ENCODE assay signal across 1 cellular context in genomic region chr6:31958741-31959739, GRCh38.
TF ChIP-seq lines count a peak whose summit lies in the region.

A gene with protein sequence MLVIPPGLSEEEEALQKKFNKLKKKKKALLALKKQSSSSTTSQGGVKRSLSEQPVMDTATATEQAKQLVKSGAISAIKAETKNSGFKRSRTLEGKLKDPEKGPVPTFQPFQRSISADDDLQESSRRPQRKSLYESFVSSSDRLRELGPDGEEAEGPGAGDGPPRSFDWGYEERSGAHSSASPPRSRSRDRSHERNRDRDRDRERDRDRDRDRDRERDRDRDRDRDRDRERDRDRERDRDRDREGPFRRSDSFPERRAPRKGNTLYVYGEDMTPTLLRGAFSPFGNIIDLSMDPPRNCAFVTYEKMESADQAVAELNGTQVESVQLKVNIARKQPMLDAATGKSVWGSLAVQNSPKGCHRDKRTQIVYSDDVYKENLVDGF (minus strand): TSS chr6:31958971. CDS start chr6:31958446, 525 bp downstream.
Gene SKIC2, plus strand, starts transcription at chr6:31959175. Its CDS starts 18 bp downstream, at chr6:31959193.

TF ChIP-seq in GM12878, 131 proteins besides CTCF, POLR2A, EP300 and RAD21 (continued from another document and continues in another):
- TF ChIP-seq ETV6 (conservative IDR thresholded peaks at IDR 0.05 in 1 of 2, IDR thresholded peaks at IDR 0.05 in 1 of 2; ENCODE audit: borderline replicate concordance in 1 of 2, low read depth in 1 of 2): 0 out of 4 replicates have a peak, but pooled peaks of 1 of the 2 experiments have one; percentile 61
- no peak for TF ChIP-seq SMC3 (IDR thresholded peaks at IDR 0.05; ENCODE audit: borderline replicate concordance, low read length)
- no peak for TF ChIP-seq PRDM15 (CRISPR knock-in tag; IDR thresholded peaks at IDR 0.05)
- TF ChIP-seq TCF12 (IDR thresholded peaks at IDR 0.05; ENCODE audit: low read depth, low read length): peak; percentile 90; the same call in 1 of the 2 replicates
- peak; percentile 96 for TF ChIP-seq NR2C2 (IDR thresholded peaks at IDR 0.05; ENCODE audit: borderline replicate concordance, control insufficient read depth, insufficient read length, low read depth)
- no peak for TF ChIP-seq STAT1 (conservative IDR thresholded peaks at IDR 0.05)
- no peak for TF ChIP-seq PAX8 (IDR thresholded peaks at IDR 0.05)
- peak; percentile 99 for TF ChIP-seq CREB1 (IDR thresholded peaks at IDR 0.05; ENCODE audit: low read depth)
- TF ChIP-seq SREBF2 (IDR thresholded peaks at IDR 0.05; ENCODE audit: low read length): peak; percentile 61
- TF ChIP-seq SMAD5 (IDR thresholded peaks at IDR 0.05; ENCODE audit: low read depth): peak; percentile 71
- no peak for TF ChIP-seq NFYA (IDR thresholded peaks at IDR 0.05; ENCODE audit: borderline replicate concordance, low read depth, low read length)
- TF ChIP-seq RBBP5 (conservative IDR thresholded peaks at IDR 0.05): no peak
- no peak for TF ChIP-seq BRCA1 (IDR thresholded peaks at IDR 0.05; ENCODE audit: low read depth, low read length)
- TF ChIP-seq SREBF1 (IDR thresholded peaks at IDR 0.05; ENCODE audit: low read length): peak; percentile 63; the same call in 1 of the 2 replicates
- TF ChIP-seq, protein P1, sequence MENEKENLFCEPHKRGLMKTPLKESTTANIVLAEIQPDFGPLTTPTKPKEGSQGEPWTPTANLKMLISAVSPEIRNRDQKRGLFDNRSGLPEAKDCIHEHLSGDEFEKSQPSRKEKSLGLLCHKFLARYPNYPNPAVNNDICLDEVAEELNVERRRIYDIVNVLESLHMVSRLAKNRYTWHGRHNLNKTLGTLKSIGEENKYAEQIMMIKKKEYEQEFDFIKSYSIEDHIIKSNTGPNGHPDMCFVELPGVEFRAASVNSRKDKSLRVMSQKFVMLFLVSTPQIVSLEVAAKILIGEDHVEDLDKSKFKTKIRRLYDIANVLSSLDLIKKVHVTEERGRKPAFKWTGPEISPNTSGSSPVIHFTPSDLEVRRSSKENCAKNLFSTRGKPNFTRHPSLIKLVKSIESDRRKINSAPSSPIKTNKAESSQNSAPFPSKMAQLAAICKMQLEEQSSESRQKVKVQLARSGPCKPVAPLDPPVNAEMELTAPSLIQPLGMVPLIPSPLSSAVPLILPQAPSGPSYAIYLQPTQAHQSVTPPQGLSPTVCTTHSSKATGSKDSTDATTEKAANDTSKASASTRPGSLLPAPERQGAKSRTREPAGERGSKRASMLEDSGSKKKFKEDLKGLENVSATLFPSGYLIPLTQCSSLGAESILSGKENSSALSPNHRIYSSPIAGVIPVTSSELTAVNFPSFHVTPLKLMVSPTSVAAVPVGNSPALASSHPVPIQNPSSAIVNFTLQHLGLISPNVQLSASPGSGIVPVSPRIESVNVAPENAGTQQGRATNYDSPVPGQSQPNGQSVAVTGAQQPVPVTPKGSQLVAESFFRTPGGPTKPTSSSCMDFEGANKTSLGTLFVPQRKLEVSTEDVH (IDR thresholded peaks at IDR 0.05; ENCODE audit: low read depth, partially characterized antibody): peak; percentile 95
- TF ChIP-seq IKZF1 (conservative IDR thresholded peaks at IDR 0.05): peak; percentile 96
- no peak for TF ChIP-seq FOXM1 (IDR thresholded peaks at IDR 0.05; ENCODE audit: low read depth, low read length)
- peak; percentile 42; the same call in 1 of the 2 replicates for TF ChIP-seq TBL1XR1 (IDR thresholded peaks at IDR 0.05; ENCODE audit: low read depth, low read length)
- TF ChIP-seq CREM (IDR thresholded peaks at IDR 0.05; ENCODE audit: low read depth): peak; percentile 99
- TF ChIP-seq NR2F1 (conservative IDR thresholded peaks at IDR 0.05): peak; percentile 99
- TF ChIP-seq FOS (IDR thresholded peaks at IDR 0.05; ENCODE audit: borderline replicate concordance, extremely low read depth, insufficient read length): no peak
- TF ChIP-seq CHD2 (IDR thresholded peaks at IDR 0.05; ENCODE audit: borderline replicate concordance, low read depth, low read length): peak; percentile 85
- no peak for TF ChIP-seq ZSCAN29 (IDR thresholded peaks at IDR 0.05)
- TF ChIP-seq CHD4 (IDR thresholded peaks at IDR 0.05): no peak
- no peak for TF ChIP-seq MEF2B (IDR thresholded peaks at IDR 0.05; ENCODE audit: partially characterized antibody, poor library complexity, severe bottlenecking)
- no peak for TF ChIP-seq HDAC2 (IDR thresholded peaks at IDR 0.05)
- no peak for TF ChIP-seq WRNIP1 (IDR thresholded peaks at IDR 0.05; ENCODE audit: borderline replicate concordance, low read depth, low read length)
- TF ChIP-seq SIN3A (IDR thresholded peaks at IDR 0.05; ENCODE audit: low read depth, low read length): peak; percentile 98
- peak; percentile 4; the same call in 1 of the 2 replicates for TF ChIP-seq TCF7 (IDR thresholded peaks at IDR 0.05; ENCODE audit: borderline replicate concordance)
- TF ChIP-seq JUNB (IDR thresholded peaks at IDR 0.05): no peak
- TF ChIP-seq ZBED1 (IDR thresholded peaks at IDR 0.05; ENCODE audit: borderline replicate concordance): no peak
- no peak for TF ChIP-seq CBX3 (IDR thresholded peaks at IDR 0.05; ENCODE audit: borderline replicate concordance, low read depth)
- no peak for TF ChIP-seq STAT3 (IDR thresholded peaks at IDR 0.05; ENCODE audit: low read depth, low read length)
- peak; percentile 82; the same call in 1 of the 2 replicates for TF ChIP-seq ATF3 (IDR thresholded peaks at IDR 0.05; ENCODE audit: borderline replicate concordance, extremely low read depth, low read depth, low read length)
- no peak; a peak in 1 of 4 replicates for TF ChIP-seq IKZF2 (IDR thresholded peaks at IDR 0.05)
- TF ChIP-seq ELK1 (IDR thresholded peaks at IDR 0.05; ENCODE audit: low read depth, low read length): peak; percentile 98
- TF ChIP-seq RELA (IDR thresholded peaks at IDR 0.05; ENCODE audit: borderline replicate concordance, partially characterized antibody): peak; percentile 62
- no peak for TF ChIP-seq BCL11A (IDR thresholded peaks at IDR 0.05; ENCODE audit: low read depth, low read length)
- 0 out of 2 replicates have a peak, but pooled peaks have one; percentile 57 for TF ChIP-seq TCF3 (IDR thresholded peaks at IDR 0.05; ENCODE audit: borderline replicate concordance, insufficient read depth, low read depth, low read length)
- TF ChIP-seq, protein P2, sequence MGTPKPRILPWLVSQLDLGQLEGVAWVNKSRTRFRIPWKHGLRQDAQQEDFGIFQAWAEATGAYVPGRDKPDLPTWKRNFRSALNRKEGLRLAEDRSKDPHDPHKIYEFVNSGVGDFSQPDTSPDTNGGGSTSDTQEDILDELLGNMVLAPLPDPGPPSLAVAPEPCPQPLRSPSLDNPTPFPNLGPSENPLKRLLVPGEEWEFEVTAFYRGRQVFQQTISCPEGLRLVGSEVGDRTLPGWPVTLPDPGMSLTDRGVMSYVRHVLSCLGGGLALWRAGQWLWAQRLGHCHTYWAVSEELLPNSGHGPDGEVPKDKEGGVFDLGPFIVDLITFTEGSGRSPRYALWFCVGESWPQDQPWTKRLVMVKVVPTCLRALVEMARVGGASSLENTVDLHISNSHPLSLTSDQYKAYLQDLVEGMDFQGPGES (IDR thresholded peaks at IDR 0.05): no peak
- TF ChIP-seq NBN (IDR thresholded peaks at IDR 0.05): peak; percentile 93
- TF ChIP-seq RCOR1 (conservative IDR thresholded peaks at IDR 0.05; ENCODE audit: low read depth, low read length): no peak
- no peak for TF ChIP-seq NFXL1 (IDR thresholded peaks at IDR 0.05; ENCODE audit: borderline replicate concordance)
- no peak for TF ChIP-seq MYC (IDR thresholded peaks at IDR 0.05; ENCODE audit: insufficient read depth, insufficient read length, insufficient replicate concordance, low read length, severe bottlenecking)
- no peak for TF ChIP-seq MTA3 (IDR thresholded peaks at IDR 0.05; ENCODE audit: borderline replicate concordance, low read length)
- peak; percentile 92 for TF ChIP-seq ATF7 (IDR thresholded peaks at IDR 0.05; ENCODE audit: low read depth)
- peak; percentile 99 for TF ChIP-seq TAF1 (IDR thresholded peaks at IDR 0.05; ENCODE audit: borderline replicate concordance, low read depth, low read length)
- peak; percentile 90 for TF ChIP-seq HCFC1 (IDR thresholded peaks at IDR 0.05; ENCODE audit: low read length)
- peak; percentile 8; the same call in 1 of the 2 replicates for TF ChIP-seq MEF2A (IDR thresholded peaks at IDR 0.05; ENCODE audit: insufficient read depth, low read depth, low read length)
- peak; percentile 14; the same call in 1 of the 2 replicates for TF ChIP-seq YBX1 (IDR thresholded peaks at IDR 0.05)
- peak; percentile 77 for TF ChIP-seq SIX5 (IDR thresholded peaks at IDR 0.05; ENCODE audit: low read depth, low read length, severe bottlenecking)
- TF ChIP-seq LARP7 (IDR thresholded peaks at IDR 0.05): no peak
- TF ChIP-seq SP1 (IDR thresholded peaks at IDR 0.05; ENCODE audit: low read depth, low read length): peak; percentile 90
- no peak for TF ChIP-seq ZNF217 (IDR thresholded peaks at IDR 0.05)
- TF ChIP-seq SMAD1 (IDR thresholded peaks at IDR 0.05; ENCODE audit: low read depth, partially characterized antibody): peak; percentile 52
- peak; percentile 86 for TF ChIP-seq HDGF (IDR thresholded peaks at IDR 0.05)
- TF ChIP-seq ZNF592 (IDR thresholded peaks at IDR 0.05): no peak
- no peak for TF ChIP-seq SUZ12 (IDR thresholded peaks at IDR 0.05; ENCODE audit: unreplicated experiment)
- no peak for TF ChIP-seq JUND (IDR thresholded peaks at IDR 0.05; ENCODE audit: low read depth, low read length)
- peak; percentile 49; the same call in 1 of the 2 replicates for TF ChIP-seq BMI1 (IDR thresholded peaks at IDR 0.05; ENCODE audit: borderline replicate concordance)
